Comparison of ENCODE assay signal across 20 cellular contexts in the genomic region with DNA sequence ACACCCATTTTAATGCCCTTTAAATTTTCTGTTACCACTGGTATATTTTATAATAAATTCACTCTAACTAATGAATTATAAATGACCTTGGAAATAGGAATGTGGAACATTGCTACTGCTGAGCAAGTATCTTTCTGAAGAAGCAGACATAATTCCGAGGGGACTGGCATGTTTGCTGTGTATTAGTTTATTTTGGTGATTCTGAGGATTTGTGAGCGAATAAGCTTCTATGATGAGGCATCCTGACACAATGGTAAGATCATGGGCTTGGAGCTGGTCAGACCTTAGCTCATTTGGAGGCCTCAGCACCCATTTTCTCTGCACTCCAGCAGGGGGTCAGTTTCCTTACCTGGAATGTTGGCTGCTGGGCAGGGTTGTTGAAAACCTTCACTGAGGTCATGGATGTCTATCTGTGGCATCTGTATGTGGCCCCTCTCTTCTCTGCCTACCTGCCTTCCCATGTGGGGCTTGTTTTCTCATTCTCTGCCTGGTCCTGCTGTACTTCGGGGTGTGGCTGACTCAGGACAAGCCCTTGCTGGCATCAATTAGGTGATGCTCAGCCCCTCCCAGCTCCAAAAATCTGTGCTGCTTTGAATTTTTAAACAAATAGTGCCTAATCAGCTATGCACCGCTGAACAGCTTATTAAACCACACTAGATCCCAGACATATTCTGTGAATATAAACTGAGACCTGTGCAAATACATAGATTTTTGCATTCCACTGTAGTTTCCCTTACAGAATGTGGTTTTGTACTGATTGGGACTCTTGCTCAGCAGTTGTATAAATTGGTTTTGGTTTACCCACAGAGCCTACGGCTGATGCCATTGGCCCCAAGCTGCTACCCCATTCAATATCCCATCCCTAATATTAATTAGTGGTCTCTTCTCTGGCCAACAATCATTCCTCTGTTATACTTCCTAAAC. TPM values are rescaled to one million over a fixed set of nuclear protein-coding genes. Genes with fewer than 3 reads are reported as not detected.
DNase-seq lines count a peak whose midpoint lies in the region; ATAC-seq, FAIRE-seq and TF ChIP-seq lines count a peak whose summit lies in the region.
"Had no signal": no experiment of that assay in that cellular context is flagged by ENCODE, and none has a peak within 500 bp of the region (broad histone marks: within the 10 kb centered on the region; RNA-seq: fewer than 3 reads in every experiment).

No MANE protein-coding gene starts in this region.

- no peaks in the 10 kb centered on the region for H3K27me3 Mint-ChIP-seq in CD4-positive, alpha-beta T cell
- H3K27me3 Mint-ChIP-seq: activated naive CD8-positive, alpha-beta T cell treated with anti-CD3 and anti-CD28 coated beads for 36 hours had no signal

- peak overlapping the region; percentile 46 for H3K4me3 Mint-ChIP-seq in CD4-positive, alpha-beta T cell
- H3K4me3 Mint-ChIP-seq: activated naive CD8-positive, alpha-beta T cell treated with anti-CD3 and anti-CD28 coated beads for 36 hours; HFFc6; immature natural killer cell; T-helper 2 cell treated with Interferon-gamma antibody and Interleukin-4, amounts not matched to agents 5 μg/mL and 100 μg/mL, for 36 hours had no signal

- POLR2A ChIA-PET in CD4-positive, alpha-beta T cell (lab: Charles Lee) = interaction anchor here (0.7 to 1.1 kb wide), 2 partner anchors 9 to 33 kb away, joined by 3 to 7 read pairs; no protein-coding TSS in a partner anchor
- POLR2A ChIA-PET in Panc1 (lab: Charles Lee) = interaction anchor here (0.6 kb wide), 1 partner anchor 178 kb away, joined by 3 read pairs; no protein-coding TSS in a partner anchor

- no peak for DNase-seq in CD4-positive, alpha-beta T cell
- DNase-seq in GM18507 (ENCODE audit: extremely low spot score, insufficient read length, low read depth) (no peak), Panc1 (ENCODE audit: low read depth, low spot score) (no peak), kidney epithelial cell (ENCODE audit: low read depth) (no peak), SW 1271 (lab: John Stamatoyannopoulos, UW) (no peak), foreskin fibroblast (no peak)
- DNase-seq: activated CD4-positive, alpha-beta T cell treated with anti-CD3 and anti-CD28 coated beads for 48 hours; activated naive CD8-positive, alpha-beta T cell treated with anti-CD3 and anti-CD28 coated beads for 36 hours; activated T-cell treated with anti-CD3 and anti-CD28 coated beads, Interleukin-2, amount 50 U/mL, for 1 hour; DMS79; effector memory CD4-positive, alpha-beta T cell; foreskin melanocyte; HFFc6; immature natural killer cell; NCI-H2081 treated with DMSO at 0.1 percent for 48 hours; NK-92 treated with Interleukin-12 subunit alpha and Interleukin-12 subunit beta, amount 100 ng/mL, for 24 hours; SHP77; upper lobe of left lung had no signal

- H3K27ac Mint-ChIP-seq in CD4-positive, alpha-beta T cell = no peak overlapping the region
- H3K27ac Mint-ChIP-seq: activated naive CD8-positive, alpha-beta T cell treated with anti-CD3 and anti-CD28 coated beads for 36 hours; HFFc6; immature natural killer cell; T-helper 2 cell treated with Interferon-gamma antibody and Interleukin-4, amounts not matched to agents 5 μg/mL and 100 μg/mL, for 36 hours had no signal

- no TSS peak for BruUV-seq in Panc1 (replicated peaks; lab: Mats Ljungman, UMichigan)

- peak; percentile 53 for FAIRE-seq in GM18507 (lab: Jason Lieb, UNC)

- in situ Hi-C loops in Panc1 (cut with HindIII; ENCODE audit: low pct_unique_long_range_greater_than_20kb, low sequenced_read_pairs) = no loop called here

- peaks cover 21% of the 10 kb centered on the region for H3K36me3 Mint-ChIP-seq in CD4-positive, alpha-beta T cell (ENCODE audit: low read depth)
- H3K36me3 Mint-ChIP-seq: immature natural killer cell had no signal

- H3K36me3 ChIP-seq in Panc1 (ENCODE audit: control insufficient read depth, insufficient read depth, low read length) (peaks cover 3% of the 10 kb centered on the region; the same call in 1 of the 2 replicates), kidney epithelial cell (ENCODE audit: control insufficient read depth, insufficient read depth, low read length) (no peaks in the 10 kb centered on the region)

- H3K9me3 Mint-ChIP-seq in CD4-positive, alpha-beta T cell = no peaks in the 10 kb centered on the region
- H3K9me3 Mint-ChIP-seq: activated naive CD8-positive, alpha-beta T cell treated with anti-CD3 and anti-CD28 coated beads for 36 hours; HFFc6; immature natural killer cell; T-helper 2 cell treated with Interferon-gamma antibody and Interleukin-4, amounts not matched to agents 5 μg/mL and 100 μg/mL, for 36 hours had no signal

- no peak overlapping the region for H3K4me3 ChIP-seq in Panc1 (ENCODE audit: low read depth in 2 of 2, low read length in 2 of 2)
- H3K4me3 ChIP-seq in kidney epithelial cell (ENCODE audit: low read depth, low read length) = no peak overlapping the region
- H3K4me3 ChIP-seq in foreskin fibroblast (ENCODE audit: low read depth in 1 of 2, low read length in 2 of 2) = no peak overlapping the region
- H3K4me3 ChIP-seq: upper lobe of left lung had no signal

- ATAC-seq in CD4-positive, alpha-beta T cell (ENCODE audit: poor library complexity) = no peak
- 0 out of 2 replicates have a peak, but pooled peaks have one; percentile 38 for ATAC-seq in Panc1
- ATAC-seq in HG03521 (IDR thresholded peaks at IDR 0.05; ENCODE audit: unreplicated experiment) = no peak

- H3K27me3 ChIP-seq in CD4-positive, alpha-beta T cell (ENCODE audit: control insufficient read depth, insufficient read depth, low read length) = no peaks in the 10 kb centered on the region
- H3K27me3 ChIP-seq in Panc1 (ENCODE audit: control insufficient read depth, insufficient read depth, low read length) (no peaks in the 10 kb centered on the region), kidney epithelial cell (ENCODE audit: control insufficient read depth, insufficient read depth, low read length) (no peaks in the 10 kb centered on the region)
- H3K27me3 ChIP-seq: upper lobe of left lung had no signal

- CTCF ChIA-PET in CD4-positive, alpha-beta T cell (lab: Charles Lee) = interaction anchor here (0.6 to 4.1 kb wide), 4 partner anchors 12 to 71 kb away, joined by 3 to 12 read pairs (median 3); a partner anchor contains a TSS
- CTCF ChIA-PET in Panc1 (lab: Charles Lee) = no interaction called here

- TF ChIP-seq CTCF in CD4-positive, alpha-beta T cell (IDR thresholded peaks at IDR 0.05) = no peak
- no peak for TF ChIP-seq CTCF in Panc1 (IDR thresholded peaks at IDR 0.05)
- peak; percentile 9 for TF ChIP-seq CTCF in kidney epithelial cell (IDR thresholded peaks at IDR 0.05; ENCODE audit: insufficient read depth, low read length, poor library complexity, severe bottlenecking)
- no peak for TF ChIP-seq CTCF in foreskin fibroblast (IDR thresholded peaks at IDR 0.05; ENCODE audit: low read depth, low read length)

- H3K4me1 Mint-ChIP-seq in CD4-positive, alpha-beta T cell (ENCODE audit: low read depth) = peaks cover 96% of the 10 kb centered on the region

- intact Hi-C loops in CD4-positive, alpha-beta T cell (cut with DNase I, micrococcal nuclease) = no loop called here
- intact Hi-C loops in Panc1 (cut with micrococcal nuclease; ENCODE audit: unreplicated experiment) = loop anchor here (10.0 kb wide), 1 partner anchor 223 kb away; no protein-coding TSS in a partner anchor

- H3K9me3 ChIP-seq in CD4-positive, alpha-beta T cell (ENCODE audit: control insufficient read depth, low read length) = no peaks in the 10 kb centered on the region
- H3K9me3 ChIP-seq in Panc1 (ENCODE audit: control insufficient read depth, insufficient read depth, low read depth, low read length) = no peaks in the 10 kb centered on the region
- H3K9me3 ChIP-seq: upper lobe of left lung had no signal

- peaks cover 50% of the 10 kb centered on the region for H3K4me1 ChIP-seq in Panc1 (ENCODE audit: control insufficient read depth, insufficient read depth, low read length)

- no peak overlapping the region for H3K27ac ChIP-seq in CD4-positive, alpha-beta T cell (ENCODE audit: low read depth, low read length)
- no peak overlapping the region for H3K27ac ChIP-seq in Panc1 (ENCODE audit: low read length)
- H3K27ac ChIP-seq: upper lobe of left lung had no signal

RNA-seq across cellular contexts. Expression of a gene that starts 10.7 kb away (rescaled TPM):
- 100 to 1,000 TPM; 120 to 125 TPM for total RNA-seq in CD4-positive, alpha-beta T cell
- total RNA-seq in Panc1 (2021; ENCODE audit: unreplicated experiment) = 91.7 TPM
- 53.4 TPM for polyA plus RNA-seq in Panc1 (2012; ENCODE audit: insufficient read length)
- 47.3 and 59.0 TPM in 2 replicates for total RNA-seq in kidney epithelial cell
